ENCODE assay signal across 20 cellular contexts in the genomic region with DNA sequence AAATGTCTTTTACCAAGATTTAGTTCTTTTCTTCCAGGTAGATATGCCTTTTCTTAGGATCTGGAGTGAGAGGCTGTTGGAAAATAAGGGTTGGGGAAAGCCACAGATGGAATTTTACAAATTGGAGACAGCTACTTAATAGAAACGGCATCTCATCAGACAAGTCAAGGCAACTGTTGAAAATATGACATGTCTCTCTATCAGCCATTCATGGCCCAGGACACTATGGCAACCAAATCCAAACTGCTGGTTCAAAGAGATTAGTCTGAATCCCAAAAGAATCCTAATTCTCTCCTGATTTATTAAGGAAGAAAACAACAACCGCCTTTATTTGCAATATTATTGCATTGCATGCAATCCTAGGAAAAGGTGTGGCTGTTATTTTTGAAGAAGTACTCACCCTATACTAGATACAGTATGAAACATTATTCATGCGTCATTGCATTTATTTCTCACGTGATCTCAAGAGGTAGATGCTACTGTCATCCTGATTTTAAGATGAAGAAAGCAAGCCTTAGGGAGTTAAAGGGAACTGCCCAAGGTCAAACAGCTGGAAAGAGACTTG. TPM values are rescaled to one million over a fixed set of nuclear protein-coding genes. Genes with fewer than 3 reads are reported as not detected.
"Had no signal": no experiment of that assay in that cellular context is flagged by ENCODE, and none has a peak within 500 bp of the region (broad histone marks: within the 10 kb centered on the region; RNA-seq: fewer than 3 reads in every experiment).

No MANE protein-coding gene starts in this region.

- H3K9me3 Mint-ChIP-seq: naive B cell, neural crest cell had no signal

- H3K4me3 Mint-ChIP-seq: activated naive CD8-positive, alpha-beta T cell; naive B cell; neural crest cell had no signal

- H3K27ac Mint-ChIP-seq: activated naive CD8-positive, alpha-beta T cell; naive B cell had no signal

- H3K4me3 ChIP-seq: gastroesophageal sphincter, heart left ventricle, mucosa of descending colon, pancreas, tibial artery had no signal

- H3K36me3 Mint-ChIP-seq: activated naive CD8-positive, alpha-beta T cell; naive B cell had no signal

- H3K4me1 ChIP-seq: gastroesophageal sphincter, tibial artery had no signal

- H3K27me3 ChIP-seq: gastroesophageal sphincter, heart left ventricle, pancreas, tibial artery had no signal

- DNase-seq: activated CD4-positive, alpha-beta T cell treated with anti-CD3 and anti-CD28 coated beads for 1 hour; activated gamma-delta T cell treated with Interleukin-2 at 50 U/mL for 16 hours; caudate nucleus; heart left ventricle; mesenchymal stem cell; mucosa of descending colon; naive B cell; pancreas; retina; stimulated activated CD4-positive, alpha-beta T cell treated with anti-CD3 and anti-CD28 coated beads, Interleukin-2, amount 100 ng/mL, for 24 hours; stimulated activated naive CD4-positive, alpha-beta T cell treated with Interleukin-2 at 50 U/mL for 16 hours; T1000; tibial artery had no signal

- H3K27me3 Mint-ChIP-seq: activated naive CD8-positive, alpha-beta T cell had no signal

- ATAC-seq: gastroesophageal sphincter, heart left ventricle, mucosa of descending colon had no signal

- H3K9me3 ChIP-seq: gastroesophageal sphincter, mucosa of descending colon, pancreas, tibial artery had no signal

- H3K27ac ChIP-seq: gastroesophageal sphincter, heart left ventricle, pancreas, tibial artery had no signal

- H3K36me3 ChIP-seq: gastroesophageal sphincter, heart left ventricle, pancreas, tibial artery had no signal

- H3K4me1 Mint-ChIP-seq: neural crest cell had no signal

RNA-seq across cellular contexts. Expression of a gene that starts 44.2 kb away (rescaled TPM):
- total RNA-seq: activated CD8-positive, alpha-beta memory T cell treated with anti-CD3 and anti-CD28 coated beads for 36 hours; dermis microvascular lymphatic vessel endothelial cell; epithelial cell of proximal tubule; T-helper 1 cell treated with Interleukin-12 subunit alpha and Interleukin-12 subunit beta and Interleukin-4 antibody, amounts not matched to agents 30 ng/mL and 1 ng/mL, for 36 hours had no signal
